In the genomic region with DNA sequence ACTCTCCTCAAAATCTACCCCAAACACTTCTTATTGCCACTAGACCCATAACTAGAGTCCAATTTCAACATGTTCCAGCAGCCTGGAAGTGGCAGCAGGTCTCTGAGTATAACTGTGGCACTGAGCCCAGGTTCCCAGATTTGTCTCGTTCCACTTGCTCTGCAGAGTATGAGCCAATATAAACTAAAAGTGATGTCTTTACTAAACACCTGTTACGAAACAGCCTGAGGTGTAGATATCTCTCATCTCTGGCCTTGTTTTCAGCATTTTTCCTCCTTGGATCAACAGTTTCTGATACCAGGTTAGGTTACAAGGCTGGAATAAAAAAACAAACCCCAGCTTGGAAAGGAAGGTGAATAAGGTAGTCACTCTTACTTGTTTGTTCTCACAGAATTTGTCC, we compare ENCODE assay signal across 17 cellular contexts. TPM values are rescaled to one million over a fixed set of nuclear protein-coding genes. Genes with fewer than 3 reads are reported as not detected.
DNase-seq lines count a peak whose midpoint lies in the region; ATAC-seq, FAIRE-seq and TF ChIP-seq lines count a peak whose summit lies in the region.
"Had no signal": no experiment of that assay in that cellular context is flagged by ENCODE, and none has a peak within 500 bp of the region (broad histone marks: within the 10 kb centered on the region; RNA-seq: fewer than 3 reads in every experiment).

No MANE protein-coding gene starts in this region.

- ATAC-seq in lower lobe of right lung = peak; percentile 80 to 95
- ATAC-seq: stimulated activated effector memory CD8-positive, alpha-beta T cell treated with anti-CD3 and anti-CD28 coated beads, Interleukin-12 subunit alpha, Interleukin-12 subunit beta, amount 100 ng/mL, for 72 hours had no signal

- TF ChIP-seq CTCF in H1 (IDR thresholded peaks at IDR 0.05; ENCODE audit: control extremely low read depth in 1 of 3, insufficient read depth in 1 of 3, low read depth in 1 of 3, low read length in 3 of 3) (no peak), lower lobe of right lung (IDR thresholded peaks at IDR 0.05) (no peak)

- H3K27me3 ChIP-seq in H1 (replicated peaks in 1 of 4; ENCODE audit: control insufficient read depth in 3 of 4, extremely low read depth in 1 of 4, insufficient read depth in 3 of 4, low read length in 3 of 4) = no peaks in the 10 kb centered on the region
- H3K27me3 ChIP-seq in lower lobe of right lung (ENCODE audit: low read depth) = no peaks in the 10 kb centered on the region

- DNase-seq in DMS 273 treated with DMSO at 0.1 percent for 48 hours (lab: John Stamatoyannopoulos, UW) (peak; percentile 66), NCI-H2196 treated with DMSO at 0.1 percent for 48 hours (lab: John Stamatoyannopoulos, UW; ENCODE audit: unreplicated experiment) (peak; percentile 52), H1 (ENCODE audit: low read depth in 1 of 2, low spot score in 2 of 2) (no peak), lower lobe of right lung (peak; percentile 54), NCI-H1436 treated with DMSO at 0.1 percent for 48 hours (lab: John Stamatoyannopoulos, UW) (no peak), HT-29 (ENCODE audit: low spot score) (no peak), H54 (ENCODE audit: insufficient read length, low spot score) (no peak)
- DNase-seq in stimulated activated CD4-positive, alpha-beta T cell treated with anti-CD3 and anti-CD28 coated beads, Interleukin-4, amount 100 ng/mL, for 4 hours = no peak
- DNase-seq: activated B cell treated with CpG ODN at 0.5 μM for 24 hours; activated T-cell treated with anti-CD3 and anti-CD28 coated beads for 4 hours; DMS53; GOT3; hippocampal formation; MV-4-11; stimulated activated CD4-positive, alpha-beta T cell treated with anti-CD3 and anti-CD28 coated beads, Interleukin-2, amount 100 ng/mL, for 24 hours had no signal

- intact Hi-C loops in lower lobe of right lung (cut with DNase I) = no loop called here

- H2BK120ac ChIP-seq in H1 (replicated peaks; ENCODE audit: low read depth, low read length) = no peak overlapping the region

- no peak for FAIRE-seq in H1 (lab: Jason Lieb, UNC)
- no peak for FAIRE-seq in H54 (lab: Jason Lieb, UNC)
- FAIRE-seq: GM12891 had no signal

- H3K36me3 ChIP-seq in H1 (ENCODE audit: control insufficient read depth in 2 of 4, insufficient read depth in 4 of 4, low read length in 3 of 4) (peaks cover 0 to 2% (median 0%) of the 10 kb centered on the region in 4 experiments; a peak in 1 of 8 replicates), lower lobe of right lung (no peaks in the 10 kb centered on the region)

- no peak overlapping the region for H2AK5ac ChIP-seq in H1 (ENCODE audit: low read depth, low read length)

- peak overlapping the region; percentile 33 for H3K4ac ChIP-seq in H1 (replicated peaks; ENCODE audit: insufficient read length, low read depth, low read length)

- CTCF ChIA-PET in H1 (lab: Charles Lee; ENCODE audit: partially characterized antibody) = interaction anchor here (1.4 kb wide), 1 partner anchor 24 kb away, joined by 6 read pairs; a partner anchor contains a TSS

- H4K91ac ChIP-seq in H1 (replicated peaks; ENCODE audit: insufficient read length, low read length) = peak overlapping the region; percentile 22

- WGBS in H1 (ENCODE audit: extremely low coverage in 1 of 2, insufficient coverage in 1 of 2, insufficient read length in 1 of 2, insufficient replicate concordance in 2 of 2, low coverage in 1 of 2, low lambda C conversion rate in 2 of 2, missing lambda C conversion rate in 1 of 2), 2 experiments = 94% methylated on average over 2 of the region's 2 CpGs; no CpG with 5 or more reads in 1 of the 2 experiments

- H2BK15ac ChIP-seq in H1 (ENCODE audit: low read length) = no peak overlapping the region

- no peak overlapping the region for H2AFZ ChIP-seq in H1 (ENCODE audit: low read length)

- H4K20me1 ChIP-seq in H1 (replicated peaks in 1 of 2; ENCODE audit: control insufficient read depth in 1 of 2, insufficient read depth in 2 of 2, low read length in 2 of 2) = no peaks in the 10 kb centered on the region

- POLR2A ChIA-PET in H1 (lab: Charles Lee; ENCODE audit: partially characterized antibody) = interaction anchor here (1.5 to 3.0 kb wide), 2 partner anchors 26 to 416 kb away, joined by 5 to 8 read pairs; a partner anchor contains a TSS

- no peak overlapping the region for H4K8ac ChIP-seq in H1 (ENCODE audit: extremely low read depth, insufficient read depth, low read length)

- no peak overlapping the region for H3K14ac ChIP-seq in H1 (ENCODE audit: insufficient read length)

- no peaks in the 10 kb centered on the region for H3K23me2 ChIP-seq in H1 (ENCODE audit: low read depth, low read length)

- TF ChIP-seq EP300 in H1 (IDR thresholded peaks at IDR 0.05; ENCODE audit: borderline replicate concordance in 1 of 2, low read depth in 2 of 2, low read length in 2 of 2) = no peak

- TF ChIP-seq POLR2A in H1 (IDR thresholded peaks at IDR 0.05; ENCODE audit: control extremely low read depth in 1 of 2, low read depth in 2 of 2, low read length in 2 of 2) (no peak), H54 (IDR thresholded peaks at IDR 0.05; ENCODE audit: low read depth, low read length) (no peak)

- H3K4me2 ChIP-seq in H1 (ENCODE audit: insufficient read depth in 1 of 2, low read depth in 2 of 2, low read length in 2 of 2) = no peak overlapping the region

- 0 out of 2 replicates have a peak overlapping the region, but pooled peaks have one; percentile 5 for H2BK12ac ChIP-seq in H1 (ENCODE audit: low read depth, low read length)

- H3K56ac ChIP-seq in H1 (replicated peaks; ENCODE audit: insufficient read length, low read depth, low read length) = no peak overlapping the region

- TF ChIP-seq RAD21 in H1 (IDR thresholded peaks at IDR 0.05 in 1 of 2, conservative IDR thresholded peaks at IDR 0.05 in 1 of 2; ENCODE audit: low read depth in 2 of 2, low read length in 2 of 2) = no peak

- no peaks in the 10 kb centered on the region; the same call in 1 of the 2 replicates for H3K79me1 ChIP-seq in H1 (ENCODE audit: low read depth, low read length)

- no peak overlapping the region for H3K18ac ChIP-seq in H1 (ENCODE audit: extremely low read depth, low read length)

- no peak overlapping the region for H4K5ac ChIP-seq in H1 (ENCODE audit: insufficient read length, low read depth, low read length)

- no peak overlapping the region for H2BK20ac ChIP-seq in H1 (ENCODE audit: low read length)

- peaks cover 0 to 10% of the 10 kb centered on the region in 2 experiments; a peak in 2 of 4 replicates for H3K79me2 ChIP-seq in H1 (ENCODE audit: control insufficient read depth in 1 of 2, insufficient read depth in 2 of 2, low read length in 2 of 2)

- H2BK5ac ChIP-seq in H1 (ENCODE audit: low read depth, low read length) = no peak overlapping the region

- H3K27ac ChIP-seq in H1 (ENCODE audit: low read depth, low read length) (no peak overlapping the region), lower lobe of right lung (peak overlapping the region; percentile 66)

- H3K4me3 ChIP-seq in H1 (ENCODE audit: extremely low read depth in 1 of 4, insufficient read depth in 2 of 4, low read depth in 3 of 4, low read length in 4 of 4) (no peak overlapping the region), lower lobe of right lung (no peak overlapping the region)

- no peak overlapping the region for H3K23ac ChIP-seq in H1 (ENCODE audit: insufficient read length)

- H3K4me1 ChIP-seq in H1 (replicated peaks in 1 of 4; ENCODE audit: control insufficient read depth in 3 of 4, insufficient read depth in 4 of 4, low read length in 3 of 4) (peaks cover 0 to 10% (median 2%) of the 10 kb centered on the region in 4 experiments; a peak in 3 of 7 replicates), lower lobe of right lung (no peaks in the 10 kb centered on the region)

- H3K9ac ChIP-seq in H1 (replicated peaks in 1 of 4; ENCODE audit: extremely low read depth in 1 of 4, low read depth in 3 of 4, low read length in 3 of 4) = no peak overlapping the region

- H3K9me3 ChIP-seq in H1 (ENCODE audit: insufficient read depth in 2 of 2, low read depth in 1 of 2, low read length in 1 of 2) (peaks cover 0 to 3% of the 10 kb centered on the region in 2 experiments; a peak in 1 of 4 replicates), lower lobe of right lung (no peaks in the 10 kb centered on the region)

RNA-seq across cellular contexts. Expression of a gene that starts 25.2 kb away (rescaled TPM):
- total RNA-seq in H1 (2021; fragmentation: NEBNext Ultra II Directional; extraction: Animal tissue kit (Norgen Biotek cat#: 25700)) = 657 and 677 TPM in 2 replicates
- polyA plus RNA-seq in H1 (2011; rRNA removed) = 219 and 348 TPM in 2 replicates
- polyA plus RNA-seq in H1 (2011; cell fraction: cytosol; rRNA removed) = 345 TPM
- polyA plus RNA-seq in H1 (2011; cell fraction: nucleus; rRNA removed) = 273 TPM
- polyA plus RNA-seq in H1 (2012, experiment 1 of 2) = 544 to 609 TPM (median 590 TPM) in 4 replicates
- polyA plus RNA-seq in H1 (2012, experiment 2 of 2) = 449 TPM
- 343 TPM for polyA plus RNA-seq in H1 (2013, experiment 1 of 2)
- polyA plus RNA-seq in H1 (2013, experiment 2 of 2) = 345 TPM
- polyA minus RNA-seq in H1 (2011; rRNA and poly(A)+ RNA removed) = 589 and 621 TPM in 2 replicates
- 606 TPM for polyA minus RNA-seq in H1 (2011; cell fraction: cytosol; rRNA and poly(A)+ RNA removed)
- 293 TPM for polyA minus RNA-seq in H1 (2011; cell fraction: nucleus; rRNA and poly(A)+ RNA removed)
- 187 TPM for total RNA-seq in lower lobe of right lung
- 107 and 112 TPM in 2 replicates for total RNA-seq in HT-29 (2014; rRNA removed; shearing (Covaris generic))

Comparison
In these comparisons a context has a peak if more than half of its experiments do, and no peak if none do; other contexts are left out.
1. DNase-seq: peak in DMS 273 treated with DMSO at 0.1 percent for 48 hours (single experiment), NCI-H2196 treated with DMSO at 0.1 percent for 48 hours (single experiment) and lower lobe of right lung (single experiment); none in H1 (0 of 2), NCI-H1436 treated with DMSO at 0.1 percent for 48 hours (single experiment), HT-29 (single experiment), H54 (single experiment) and stimulated activated CD4-positive, alpha-beta T cell treated with anti-CD3 and anti-CD28 coated beads, Interleukin-4, amount 100 ng/mL, for 4 hours (0 of 2).